ENCODE assay signal across 12 cellular contexts in the genomic region with DNA sequence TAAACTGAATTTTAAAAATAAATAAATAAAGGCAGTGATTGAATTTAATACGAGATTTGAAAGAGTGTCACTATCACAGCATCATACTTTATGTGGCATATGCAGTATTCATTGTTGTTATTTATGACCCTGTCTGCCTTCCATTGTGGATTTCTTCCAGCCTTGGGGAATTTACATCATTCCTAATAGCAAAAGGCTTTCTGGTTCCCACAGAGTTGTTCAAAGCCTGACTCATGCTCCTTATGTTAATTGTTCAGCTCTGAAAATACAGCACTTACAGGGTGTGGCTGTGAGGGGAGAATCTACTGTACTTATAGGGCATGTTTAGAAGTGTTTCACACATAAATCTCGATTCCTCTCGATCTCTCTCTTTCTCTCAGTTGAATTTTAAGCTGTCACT. TPM values are rescaled to one million over a fixed set of nuclear protein-coding genes. Genes with fewer than 3 reads are reported as not detected.
DNase-seq lines count a peak whose midpoint lies in the region; ATAC-seq and TF ChIP-seq lines count a peak whose summit lies in the region.
"Had no signal": no experiment of that assay in that cellular context is flagged by ENCODE, and none has a peak within 500 bp of the region (broad histone marks: within the 10 kb centered on the region; RNA-seq: fewer than 3 reads in every experiment).

No MANE protein-coding gene starts in this region.

- H3K4me3 Mint-ChIP-seq in MCF 10A (ENCODE audit: unreplicated experiment) = peak overlapping the region; percentile 13
- H3K4me3 Mint-ChIP-seq: activated CD4-positive, alpha-beta memory T cell treated with anti-CD3 and anti-CD28 coated beads for 36 hours had no signal

- peak overlapping the region; percentile 90 for H3K27ac Mint-ChIP-seq in MCF 10A (ENCODE audit: low read depth, unreplicated experiment)
- H3K27ac Mint-ChIP-seq: activated CD4-positive, alpha-beta memory T cell treated with anti-CD3 and anti-CD28 coated beads for 36 hours had no signal

- POLR2A ChIA-PET in MCF 10A (lab: Yijun Ruan, JAX) = interaction anchor here (0.7 to 5.6 kb wide), 18 partner anchors 9 to 677 kb away, joined by 3 to 43 read pairs (median 4); a partner anchor contains a TSS

- intact Hi-C loops in MCF 10A (cut with micrococcal nuclease) (loop anchor here (1.0 kb wide), 1 partner anchor 20 kb away; no protein-coding TSS in a partner anchor), breast epithelium (cut with DNase I; ENCODE audit: low total_unique reads) (no loop called here), vagina (cut with DNase I) (no loop called here)

- no peaks in the 10 kb centered on the region for H3K4me1 ChIP-seq in breast epithelium
- peaks cover 22% of the 10 kb centered on the region for H3K4me1 ChIP-seq in iPS-18a (ENCODE audit: control insufficient read depth, low read depth, low read length)
- peaks cover 44% of the 10 kb centered on the region for H3K4me1 ChIP-seq in vagina
- H3K4me1 ChIP-seq: BE2C had no signal

- TF ChIP-seq POLR2A in breast epithelium (IDR thresholded peaks at IDR 0.05) (no peak), vagina (IDR thresholded peaks at IDR 0.05) (no peak)

- H3K36me3 ChIP-seq in breast epithelium = no peaks in the 10 kb centered on the region
- no peaks in the 10 kb centered on the region for H3K36me3 ChIP-seq in iPS-18a (ENCODE audit: control insufficient read depth, low read depth, low read length)
- H3K36me3 ChIP-seq in vagina = no peaks in the 10 kb centered on the region
- H3K36me3 ChIP-seq: BE2C had no signal

- H3K27me3 ChIP-seq in breast epithelium = no peaks in the 10 kb centered on the region
- no peaks in the 10 kb centered on the region for H3K27me3 ChIP-seq in iPS-18a (ENCODE audit: control insufficient read depth, insufficient read depth, low read length)
- no peaks in the 10 kb centered on the region for H3K27me3 ChIP-seq in vagina
- H3K27me3 ChIP-seq: BE2C had no signal

- H3K4me1 Mint-ChIP-seq in MCF 10A (ENCODE audit: insufficient read depth, unreplicated experiment) = peaks cover 18% of the 10 kb centered on the region

- H3K27ac ChIP-seq in breast epithelium (no peak overlapping the region), iPS-18a (ENCODE audit: low read length) (no peak overlapping the region), vagina (peak overlapping the region; percentile 77)

- no peak overlapping the region for H3K9ac ChIP-seq in iPS-18a (ENCODE audit: low read length)

- H3K36me3 Mint-ChIP-seq in MCF 10A (ENCODE audit: insufficient read depth, unreplicated experiment) = peaks cover 11% of the 10 kb centered on the region

- H3K27me3 Mint-ChIP-seq in MCF 10A (ENCODE audit: insufficient read depth, unreplicated experiment) = no peaks in the 10 kb centered on the region
- H3K27me3 Mint-ChIP-seq: activated CD4-positive, alpha-beta memory T cell treated with anti-CD3 and anti-CD28 coated beads for 36 hours had no signal

- BruUV-seq in MCF 10A (replicated peaks; lab: Mats Ljungman, UMichigan) = no TSS peak

- peaks cover 6% of the 10 kb centered on the region for H3K9me3 Mint-ChIP-seq in MCF 10A (ENCODE audit: unreplicated experiment)
- H3K9me3 Mint-ChIP-seq: activated CD4-positive, alpha-beta memory T cell treated with anti-CD3 and anti-CD28 coated beads for 36 hours had no signal

- H3K9me3 ChIP-seq in breast epithelium (no peaks in the 10 kb centered on the region), iPS-18a (ENCODE audit: control insufficient read depth, low read depth, low read length) (no peaks in the 10 kb centered on the region), vagina (no peaks in the 10 kb centered on the region)
- H3K9me3 ChIP-seq: BE2C had no signal

- H3K4me3 ChIP-seq in breast epithelium (no peak overlapping the region), iPS-18a (ENCODE audit: low read length) (peak overlapping the region; percentile 2), vagina (no peak overlapping the region)
- H3K4me3 ChIP-seq: K562 had no signal

- CTCF ChIA-PET in MCF 10A (lab: Yijun Ruan, JAX) = interaction anchor here (0.5 to 1.0 kb wide), 7 partner anchors 14 to 1591 kb away, joined by 3 to 7 read pairs (median 4); no protein-coding TSS in a partner anchor

- TF ChIP-seq CTCF in MCF 10A (IDR thresholded peaks at IDR 0.05; ENCODE audit: unreplicated experiment) (no peak), breast epithelium (IDR thresholded peaks at IDR 0.05) (no peak), vagina (IDR thresholded peaks at IDR 0.05) (no peak)

- no peak for ATAC-seq in activated CD4-positive, CD25-positive, alpha-beta regulatory T cell treated with anti-CD3 and anti-CD28 coated beads, Interleukin-2, amount 50 U/mL, for 24 hours
- no peak for ATAC-seq in HG03439 (IDR thresholded peaks at IDR 0.05; ENCODE audit: unreplicated experiment)
- ATAC-seq: K562 had no signal

- peak; percentile 92 for DNase-seq in MCF 10A (ENCODE audit: unreplicated experiment)
- DNase-seq in breast epithelium (ENCODE audit: low spot score in 2 of 2) = no peak
- DNase-seq in amniotic stem cell (lab: John Stamatoyannopoulos, UW) = peak; percentile 69
- no peak for DNase-seq in vagina (ENCODE audit: extremely low spot score in 2 of 2)
- no peak for DNase-seq in DMS114 treated with DMSO at 0.1 percent for 48 hours (lab: John Stamatoyannopoulos, UW; ENCODE audit: unreplicated experiment)
- DNase-seq: activated CD4-positive, alpha-beta memory T cell treated with anti-CD3 and anti-CD28 coated beads for 36 hours; BE2C; central memory CD4-positive, alpha-beta T cell had no signal

RNA-seq across cellular contexts. Expression of a gene that starts 54.4 kb away (rescaled TPM):
- total RNA-seq in MCF 10A (2022) (62.5 and 88.0 TPM in 2 replicates), breast epithelium (10 to 100 TPM; 49.0 to 97.9 (median 75.7) TPM), vagina (185 TPM)

Comparison
In these comparisons a context has a peak if more than half of its experiments do, and no peak if none do; other contexts are left out.
1. DNase-seq: peak in MCF 10A (single experiment) and amniotic stem cell (single experiment); none in breast epithelium (0 of 2), vagina (0 of 2) and DMS114 treated with DMSO at 0.1 percent for 48 hours (single experiment).